Comparison of ENCODE assay signal across 16 cellular contexts in the genomic region with DNA sequence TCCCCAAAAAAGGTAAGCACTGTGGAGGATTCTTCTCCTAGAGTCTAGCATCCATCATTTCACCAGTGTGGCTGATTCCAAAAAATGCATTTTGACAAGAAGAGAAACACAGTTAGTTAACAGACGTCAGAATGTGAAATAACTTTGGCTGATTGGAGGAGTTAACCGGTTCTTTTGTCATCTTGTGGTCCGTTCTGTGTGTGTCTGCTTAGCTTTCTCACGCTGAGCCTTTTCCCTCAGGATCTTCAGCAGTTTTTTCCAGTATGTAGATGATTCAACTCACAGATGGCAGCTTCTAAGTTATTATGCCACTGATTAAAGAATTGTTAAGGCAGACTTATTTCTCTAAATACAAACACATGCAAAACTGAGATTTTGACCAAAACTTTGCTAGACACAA.
"Had no signal": no experiment of that assay in that cellular context is flagged by ENCODE, and none has a peak within 500 bp of the region (broad histone marks: within the 10 kb centered on the region; RNA-seq: fewer than 3 reads in every experiment).

No MANE protein-coding gene starts in this region.

- H3K9me3 ChIP-seq: left ventricle myocardium inferior, psoas muscle, upper lobe of right lung had no signal

- H3K36me3 ChIP-seq: left ventricle myocardium inferior, upper lobe of right lung had no signal

- H3K27ac ChIP-seq: left ventricle myocardium inferior, psoas muscle, upper lobe of right lung had no signal

- H3K4me3 ChIP-seq: left ventricle myocardium inferior, psoas muscle, upper lobe of right lung had no signal

- DNase-seq: activated CD4-positive, alpha-beta memory T cell treated with anti-CD3 and anti-CD28 coated beads, Interleukin-2, amount 10 ng/mL, durations not matched to agents 7 days and 5 days; activated CD4-positive, alpha-beta T cell treated with anti-CD3 and anti-CD28 coated beads for 36 hours; activated CD8-positive, alpha-beta memory T cell treated with anti-CD3 and anti-CD28 coated beads, Interleukin-2, amount 50 U/mL, for 4 hours; activated naive CD4-positive, alpha-beta T cell; dermis blood vessel endothelial cell; endodermal cell; erythroblast; islet precursor cell; left ventricle myocardium inferior; mesendoderm; psoas muscle; stimulated activated CD4-positive, alpha-beta T cell treated with anti-CD3 and anti-CD28 coated beads, Interleukin-12 subunit alpha, Interleukin-12 subunit beta, amount 100 ng/mL, for 4 hours; stimulated activated naive CD4-positive, alpha-beta T cell; T-helper 9 cell; upper lobe of right lung had no signal

- H3K4me1 ChIP-seq: psoas muscle, upper lobe of right lung had no signal

- H3K27me3 ChIP-seq: upper lobe of right lung had no signal

- ATAC-seq: activated CD4-positive, alpha-beta T cell treated with anti-CD3 and anti-CD28 coated beads for 36 hours; psoas muscle; sciatic nerve; upper lobe of right lung had no signal
